In the genomic region with DNA sequence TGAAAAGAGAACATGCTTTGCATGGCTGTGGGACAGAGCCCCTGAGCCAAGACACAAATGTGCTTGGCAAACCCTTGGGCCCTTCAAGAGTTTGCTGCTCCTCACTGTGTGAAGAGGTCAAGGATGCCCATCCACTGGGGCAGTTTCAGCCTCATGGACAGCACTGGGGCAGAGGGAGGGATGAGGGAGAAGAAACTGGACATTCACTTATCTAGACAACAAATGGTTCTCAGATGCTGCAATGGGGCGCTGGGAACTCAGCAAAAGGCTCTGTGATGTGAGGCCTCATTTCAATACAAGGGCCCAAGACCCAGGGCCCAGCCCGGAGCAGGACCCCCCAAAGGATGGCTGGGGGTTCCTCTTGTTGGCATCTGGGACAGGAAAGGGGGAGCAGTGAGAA, we compare ENCODE assay signal across 27 cellular contexts. TPM values are rescaled to one million over a fixed set of nuclear protein-coding genes. Genes with fewer than 3 reads are reported as not detected.
"Had no signal": no experiment of that assay in that cellular context is flagged by ENCODE, and none has a peak within 500 bp of the region (broad histone marks: within the 10 kb centered on the region; RNA-seq: fewer than 3 reads in every experiment).

No MANE protein-coding gene starts in this region.

- H3K4me3 ChIP-seq: colonic mucosa had no signal

- H3K4me1 ChIP-seq: colonic mucosa had no signal

- H3K27me3 ChIP-seq: brain microvascular endothelial cell, colonic mucosa had no signal

- ATAC-seq: activated CD4-positive, alpha-beta T cell treated with anti-CD3 and anti-CD28 coated beads for 36 hours; activated CD8-positive, alpha-beta memory T cell treated with anti-CD3 and anti-CD28 coated beads, Interleukin-2, amount 10 ng/mL, durations not matched to agents 7 days and 5 days; activated CD8-positive, alpha-beta T cell treated with anti-CD3 and anti-CD28 coated beads, Interleukin-2, amount 10 ng/mL, durations not matched to agents 7 days and 5 days had no signal

- H3K27ac Mint-ChIP-seq: activated CD4-positive, alpha-beta memory T cell treated with anti-CD3 and anti-CD28 coated beads for 36 hours; activated CD4-positive, alpha-beta T cell treated with anti-CD3 and anti-CD28 coated beads for 36 hours; activated CD4-positive, alpha-beta T cell treated with anti-CD3 and anti-CD28 coated beads, Interleukin-2, amount 10 ng/mL, durations not matched to agents 24 days and 14 days; activated CD8-positive, alpha-beta memory T cell treated with anti-CD3 and anti-CD28 coated beads, Interleukin-2, amount 10 ng/mL, durations not matched to agents 7 days and 5 days; activated CD8-positive, alpha-beta T cell treated with anti-CD3 and anti-CD28 coated beads, Interleukin-2, amount 10 ng/mL, durations not matched to agents 7 days and 5 days; activated naive CD8-positive, alpha-beta T cell; activated T-helper 1 cell treated with anti-CD3 and anti-CD28 coated beads, Interleukin-12 subunit alpha, Interleukin-12 subunit beta, Interleukin-2, Interleukin-4 antibody, amounts not matched to agents 30 ng/mL and 10 ng/mL and 1 ng/mL, durations not matched to agents 14 hours and 24 hours and 36 hours; activated T-helper 2 cell treated with anti-CD3 and anti-CD28 coated beads, Interferon-gamma antibody, Interleukin-2, Interleukin-4, amounts not matched to agents 10 μg/mL and 5 μg/mL and 100 μg/mL, durations not matched to agents 14 hours and 24 hours and 36 hours had no signal

- H3K4me1 Mint-ChIP-seq: activated CD4-positive, alpha-beta T cell treated with anti-CD3 and anti-CD28 coated beads for 36 hours; activated CD4-positive, alpha-beta T cell treated with anti-CD3 and anti-CD28 coated beads, Interleukin-2, amount 10 ng/mL, durations not matched to agents 24 days and 14 days; activated CD8-positive, alpha-beta memory T cell treated with anti-CD3 and anti-CD28 coated beads, Interleukin-2, amount 10 ng/mL, durations not matched to agents 7 days and 5 days had no signal

- H3K9me3 ChIP-seq: colonic mucosa had no signal

- H3K27ac ChIP-seq: brain microvascular endothelial cell, colonic mucosa, epithelial cell of prostate had no signal

- H3K4me3 Mint-ChIP-seq: activated CD4-positive, alpha-beta memory T cell treated with anti-CD3 and anti-CD28 coated beads for 36 hours; activated CD4-positive, alpha-beta T cell treated with anti-CD3 and anti-CD28 coated beads for 36 hours; activated CD4-positive, alpha-beta T cell treated with anti-CD3 and anti-CD28 coated beads, Interleukin-2, amount 10 ng/mL, durations not matched to agents 24 days and 14 days; activated CD8-positive, alpha-beta memory T cell treated with anti-CD3 and anti-CD28 coated beads, Interleukin-2, amount 10 ng/mL, durations not matched to agents 7 days and 5 days; activated CD8-positive, alpha-beta T cell treated with anti-CD3 and anti-CD28 coated beads, Interleukin-2, amount 10 ng/mL, durations not matched to agents 7 days and 5 days; activated naive CD8-positive, alpha-beta T cell; activated T-helper 1 cell treated with anti-CD3 and anti-CD28 coated beads, Interleukin-12 subunit alpha, Interleukin-12 subunit beta, Interleukin-2, Interleukin-4 antibody, amounts not matched to agents 30 ng/mL and 10 ng/mL and 1 ng/mL, durations not matched to agents 14 hours and 24 hours and 36 hours had no signal

- H3K9me3 Mint-ChIP-seq: activated CD4-positive, alpha-beta memory T cell treated with anti-CD3 and anti-CD28 coated beads for 36 hours; activated CD4-positive, alpha-beta T cell treated with anti-CD3 and anti-CD28 coated beads, Interleukin-2, amount 10 ng/mL, durations not matched to agents 24 days and 14 days; activated T-helper 1 cell treated with anti-CD3 and anti-CD28 coated beads, Interleukin-12 subunit alpha, Interleukin-12 subunit beta, Interleukin-2, Interleukin-4 antibody, amounts not matched to agents 30 ng/mL and 10 ng/mL and 1 ng/mL, durations not matched to agents 14 hours and 24 hours and 36 hours; activated T-helper 2 cell treated with anti-CD3 and anti-CD28 coated beads, Interferon-gamma antibody, Interleukin-2, Interleukin-4, amounts not matched to agents 10 μg/mL and 5 μg/mL and 100 μg/mL, durations not matched to agents 14 hours and 24 hours and 36 hours had no signal

- H3K27me3 Mint-ChIP-seq: activated CD4-positive, alpha-beta memory T cell treated with anti-CD3 and anti-CD28 coated beads for 36 hours; activated CD4-positive, alpha-beta T cell treated with anti-CD3 and anti-CD28 coated beads for 36 hours; activated CD4-positive, alpha-beta T cell treated with anti-CD3 and anti-CD28 coated beads, Interleukin-2, amount 10 ng/mL, durations not matched to agents 24 days and 14 days; activated CD8-positive, alpha-beta memory T cell treated with anti-CD3 and anti-CD28 coated beads, Interleukin-2, amount 10 ng/mL, durations not matched to agents 7 days and 5 days; activated naive CD8-positive, alpha-beta T cell had no signal

- H3K36me3 ChIP-seq: brain microvascular endothelial cell, colonic mucosa had no signal

- H3K36me3 Mint-ChIP-seq: activated CD4-positive, alpha-beta memory T cell treated with anti-CD3 and anti-CD28 coated beads for 36 hours; activated CD8-positive, alpha-beta memory T cell treated with anti-CD3 and anti-CD28 coated beads, Interleukin-2, amount 10 ng/mL, durations not matched to agents 7 days and 5 days; activated naive CD8-positive, alpha-beta T cell had no signal

- DNase-seq: activated CD4-positive, alpha-beta memory T cell treated with anti-CD3 and anti-CD28 coated beads for 36 hours; activated CD4-positive, alpha-beta T cell treated with anti-CD3 and anti-CD28 coated beads for 36 hours; activated CD4-positive, alpha-beta T cell treated with anti-CD3 and anti-CD28 coated beads, Interleukin-2, amount 10 ng/mL, durations not matched to agents 24 days and 14 days; activated CD4-positive, CD25-positive, alpha-beta regulatory T cell; activated CD4-positive, CD25-positive, alpha-beta regulatory T cell treated with anti-CD3 and anti-CD28 coated beads, Interleukin-2, amount 50 U/mL, for 72 hours; activated CD8-positive, alpha-beta memory T cell treated with anti-CD3 and anti-CD28 coated beads, Interleukin-2, amount 10 ng/mL, durations not matched to agents 7 days and 5 days; activated CD8-positive, alpha-beta memory T cell treated with anti-CD3 and anti-CD28 coated beads, Interleukin-2, amount 50 U/mL, for 4 hours; activated CD8-positive, alpha-beta T cell treated with anti-CD3 and anti-CD28 coated beads, Interleukin-2, amount 10 ng/mL, durations not matched to agents 7 days and 5 days; activated gamma-delta T cell treated with Interleukin-2 at 50 U/mL for 16 hours; activated naive CD4-positive, alpha-beta T cell treated with anti-CD3 and anti-CD28 coated beads, Interleukin-2, amount 50 U/mL, for 16 hours; activated naive CD4-positive, alpha-beta T cell treated with Interleukin-2 at 50 U/mL for 16 hours; activated T-cell treated with anti-CD3 and anti-CD28 coated beads, Interleukin-2, amount 50 U/mL, for 1 hour; activated T-cell treated with anti-CD3 and anti-CD28 coated beads, Interleukin-2, amount 50 U/mL, for 48 hours; amniotic stem cell; brain microvascular endothelial cell; central memory CD4-positive, alpha-beta T cell; cerebellar nuclear complex; colonic mucosa; effector CD8-positive, alpha-beta T cell; foreskin fibroblast; T-helper 2 cell had no signal

RNA-seq across cellular contexts. Expression of a gene that starts 49.1 kb away (rescaled TPM):
- total RNA-seq: activated CD4-positive, alpha-beta memory T cell treated with anti-CD3 and anti-CD28 coated beads for 36 hours; activated CD4-positive, alpha-beta T cell treated with anti-CD3 and anti-CD28 coated beads for 36 hours; activated CD4-positive, alpha-beta T cell treated with anti-CD3 and anti-CD28 coated beads, Interleukin-2, amount 10 ng/mL, durations not matched to agents 24 days and 14 days; activated CD8-positive, alpha-beta memory T cell treated with anti-CD3 and anti-CD28 coated beads for 36 hours; activated CD8-positive, alpha-beta memory T cell treated with anti-CD3 and anti-CD28 coated beads, Interleukin-2, amount 10 ng/mL, durations not matched to agents 7 days and 5 days; activated CD8-positive, alpha-beta T cell treated with anti-CD3 and anti-CD28 coated beads, Interleukin-2, amount 10 ng/mL, durations not matched to agents 7 days and 5 days; activated T-helper 1 cell treated with anti-CD3 and anti-CD28 coated beads, Interleukin-12 subunit alpha, Interleukin-12 subunit beta, Interleukin-2, Interleukin-4 antibody, amounts not matched to agents 30 ng/mL and 10 ng/mL and 1 ng/mL, durations not matched to agents 14 hours and 24 hours and 36 hours; activated T-helper 2 cell treated with anti-CD3 and anti-CD28 coated beads, Interferon-gamma antibody, Interleukin-2, Interleukin-4, amounts not matched to agents 10 μg/mL and 5 μg/mL and 100 μg/mL, durations not matched to agents 14 hours and 24 hours and 36 hours; T-helper 1 cell treated with Interleukin-12 subunit alpha and Interleukin-12 subunit beta and Interleukin-4 antibody, amounts not matched to agents 30 ng/mL and 1 ng/mL, for 36 hours had no signal
